ENCODE assay signal across 29 cellular contexts in genomic region chr7:151715661-151716338, GRCh38.
DNase-seq lines count a peak whose midpoint lies in the region; ATAC-seq, FAIRE-seq and TF ChIP-seq lines count a peak whose summit lies in the region.
"Had no signal": no experiment of that assay in that cellular context is flagged by ENCODE, and none has a peak within 500 bp of the region (broad histone marks: within the 10 kb centered on the region; RNA-seq: fewer than 3 reads in every experiment).

No MANE protein-coding gene starts in this region.

- H3K4me3 ChIP-seq in right atrium auricular region, result no peak overlapping the region
- no peak overlapping the region for H3K4me3 ChIP-seq in PC-3 (ENCODE audit: low read length)
- no peak overlapping the region for H3K4me3 ChIP-seq in CD8-positive, alpha-beta memory T cell (ENCODE audit: low read length)
- H3K4me3 ChIP-seq: dorsolateral prefrontal cortex, psoas muscle, SJSA1, spleen had no signal

- no peaks in the 10 kb centered on the region for H3K4me1 Mint-ChIP-seq in CD4-positive, alpha-beta T cell (ENCODE audit: low read depth)
- H3K4me1 Mint-ChIP-seq in CD8-positive, alpha-beta memory T cell, result no peaks in the 10 kb centered on the region

- no peaks in the 10 kb centered on the region for H3K9me2 ChIP-seq in PC-3 (replicated peaks; ENCODE audit: low read length)

- CTCF ChIA-PET in CD4-positive, alpha-beta T cell (lab: Charles Lee), result no interaction called here
- CTCF ChIA-PET in PC-3 (lab: Charles Lee), result interaction anchor here (0.6 kb wide), 1 partner anchor 350 kb away, joined by 4 read pairs; no protein-coding TSS in a partner anchor
- CTCF ChIA-PET in CD8-positive, alpha-beta memory T cell (lab: Charles Lee), result interaction anchor here (0.7 kb wide), 1 partner anchor 86 kb away, joined by 4 read pairs; no protein-coding TSS in a partner anchor

- H3K4me3 Mint-ChIP-seq in CD4-positive, alpha-beta T cell, result no peak overlapping the region
- no peak overlapping the region for H3K4me3 Mint-ChIP-seq in CD8-positive, alpha-beta memory T cell
- H3K4me3 Mint-ChIP-seq: activated CD4-positive, alpha-beta T cell treated with anti-CD3 and anti-CD28 coated beads, Interleukin-2, amount 10 ng/mL, durations not matched to agents 7 days and 5 days; HFFc6; stimulated activated naive CD8-positive, alpha-beta T cell treated with anti-CD3 and anti-CD28 coated beads, Interleukin-15, amount 100 ng/mL, for 72 hours; T-helper 17 cell had no signal

- H3K79me2 ChIP-seq in PC-3 (ENCODE audit: low read length), result no peaks in the 10 kb centered on the region

- no peaks in the 10 kb centered on the region for H3K9me3 ChIP-seq in CD4-positive, alpha-beta T cell (ENCODE audit: control insufficient read depth, low read length)
- H3K9me3 ChIP-seq in right atrium auricular region (no peaks in the 10 kb centered on the region), PC-3 (ENCODE audit: low read length) (no peaks in the 10 kb centered on the region)
- no peaks in the 10 kb centered on the region for H3K9me3 ChIP-seq in CD8-positive, alpha-beta memory T cell (ENCODE audit: low read length)
- H3K9me3 ChIP-seq: psoas muscle, SJSA1, spleen had no signal

- H3K36me3 Mint-ChIP-seq in CD4-positive, alpha-beta T cell (ENCODE audit: low read depth), result peaks cover 11% of the 10 kb centered on the region
- H3K36me3 Mint-ChIP-seq in CD8-positive, alpha-beta memory T cell, result peaks cover 0 to 17% (median 3%) of the 10 kb centered on the region in 3 donors

- intact Hi-C loops in CD4-positive, alpha-beta T cell (cut with DNase I, micrococcal nuclease), result loop anchor here in 1 of 2 experiments (10.0 kb wide), 1 partner anchor 59 kb away; no protein-coding TSS in a partner anchor
- intact Hi-C loops in PC-3 (cut with micrococcal nuclease), result no loop called here

- TF ChIP-seq CTCF in CD4-positive, alpha-beta T cell (IDR thresholded peaks at IDR 0.05), result no peak
- TF ChIP-seq CTCF in right atrium auricular region (IDR thresholded peaks at IDR 0.05), result no peak
- no peak for TF ChIP-seq CTCF in PC-3 (conservative IDR thresholded peaks at IDR 0.05; ENCODE audit: low read depth, low read length)

- peaks cover 11% of the 10 kb centered on the region for H3K36me3 ChIP-seq in right atrium auricular region
- no peaks in the 10 kb centered on the region for H3K36me3 ChIP-seq in PC-3 (ENCODE audit: low read depth, low read length)
- H3K36me3 ChIP-seq in CD8-positive, alpha-beta memory T cell (ENCODE audit: insufficient read depth, low read length), result no peaks in the 10 kb centered on the region

- no peak for TF ChIP-seq POLR2A in GM12892 (IDR thresholded peaks at IDR 0.05; ENCODE audit: low read depth, low read length)

- no peaks in the 10 kb centered on the region for H4K20me1 ChIP-seq in PC-3 (ENCODE audit: low read length)

- H3K4me1 ChIP-seq in right atrium auricular region, result peaks cover 0 to 77% of the 10 kb centered on the region in 2 donors
- no peaks in the 10 kb centered on the region for H3K4me1 ChIP-seq in PC-3 (ENCODE audit: insufficient read depth, low read length)
- H3K4me1 ChIP-seq in CD8-positive, alpha-beta memory T cell (ENCODE audit: insufficient read depth, low read length), result no peaks in the 10 kb centered on the region

- no peak overlapping the region for H3K27ac ChIP-seq in CD4-positive, alpha-beta T cell (ENCODE audit: low read depth, low read length)
- H3K27ac ChIP-seq in right atrium auricular region (peak overlapping the region; percentile 87 to 91), PC-3 (ENCODE audit: low read length) (no peak overlapping the region)
- no peak overlapping the region for H3K27ac ChIP-seq in CD8-positive, alpha-beta memory T cell (ENCODE audit: low read depth, low read length)
- H3K27ac ChIP-seq: dorsolateral prefrontal cortex, epithelial cell of prostate, psoas muscle, SJSA1, spleen, VCaP had no signal

- no peaks in the 10 kb centered on the region for H3K27me3 ChIP-seq in CD4-positive, alpha-beta T cell (ENCODE audit: control insufficient read depth, insufficient read depth, low read length)
- no peaks in the 10 kb centered on the region for H3K27me3 ChIP-seq in right atrium auricular region
- no peaks in the 10 kb centered on the region for H3K27me3 ChIP-seq in PC-3 (ENCODE audit: low read length)
- no peaks in the 10 kb centered on the region for H3K27me3 ChIP-seq in CD8-positive, alpha-beta memory T cell (ENCODE audit: insufficient read depth, low read length, poor library complexity, severe bottlenecking)
- H3K27me3 ChIP-seq: dorsolateral prefrontal cortex, SJSA1, spleen had no signal

- no peaks in the 10 kb centered on the region for H3K27me3 Mint-ChIP-seq in CD4-positive, alpha-beta T cell
- no peaks in the 10 kb centered on the region for H3K27me3 Mint-ChIP-seq in CD8-positive, alpha-beta memory T cell
- H3K27me3 Mint-ChIP-seq: activated CD4-positive, alpha-beta T cell treated with anti-CD3 and anti-CD28 coated beads, Interleukin-2, amount 10 ng/mL, durations not matched to agents 7 days and 5 days; stimulated activated naive CD8-positive, alpha-beta T cell treated with anti-CD3 and anti-CD28 coated beads, Interleukin-15, amount 100 ng/mL, for 72 hours; T-helper 17 cell had no signal

- no peak for ATAC-seq in CD4-positive, alpha-beta T cell (ENCODE audit: poor library complexity)
- ATAC-seq in HG03175 (IDR thresholded peaks at IDR 0.05; ENCODE audit: unreplicated experiment), result peak; percentile 58
- no peak for ATAC-seq in PC-3
- ATAC-seq: psoas muscle; stimulated activated naive CD8-positive, alpha-beta T cell treated with anti-CD3 and anti-CD28 coated beads, Interleukin-15, amount 100 ng/mL, for 72 hours; T-helper 17 cell had no signal

- BruUV-seq in PC-3 (replicated peaks; lab: Mats Ljungman, UMichigan), result no TSS peak

- H3K4me2 ChIP-seq in PC-3 (ENCODE audit: low read length), result no peak overlapping the region

- H3K9ac ChIP-seq in PC-3 (ENCODE audit: low read length), result no peak overlapping the region

- no peaks in the 10 kb centered on the region for H3F3A ChIP-seq in PC-3 (ENCODE audit: low read length, unreplicated experiment)

- POLR2A ChIA-PET in CD4-positive, alpha-beta T cell (lab: Charles Lee), result no interaction called here
- POLR2A ChIA-PET in PC-3 (lab: Charles Lee; ENCODE audit: unreplicated experiment), result no interaction called here
- POLR2A ChIA-PET in CD8-positive, alpha-beta memory T cell (lab: Charles Lee), result no interaction called here

- H2AFZ ChIP-seq in PC-3 (ENCODE audit: low read length), result no peak overlapping the region

- DNase-seq in CD4-positive, alpha-beta T cell, result no peak
- DNase-seq in right atrium auricular region (ENCODE audit: low spot score), result no peak
- peak; percentile 27 for DNase-seq in myocyte (ENCODE audit: low read depth)
- DNase-seq in activated T-cell treated with anti-CD3 and anti-CD28 coated beads for 4 hours, result no peak
- no peak for DNase-seq in PC-3
- DNase-seq in CD8-positive, alpha-beta memory T cell, result no peak
- DNase-seq in GM12892 (ENCODE audit: insufficient read length), result no peak
- DNase-seq: activated CD4-positive, alpha-beta T cell treated with anti-CD3 and anti-CD28 coated beads, Interleukin-2, amount 10 ng/mL, durations not matched to agents 7 days and 5 days; activated CD8-positive, alpha-beta memory T cell treated with anti-CD3 and anti-CD28 coated beads, Interleukin-2, amount 50 U/mL, for 48 hours; activated gamma-delta T cell; dorsolateral prefrontal cortex; foreskin fibroblast; HFFc6; hypothalamus; islet precursor cell; midbrain; MM.1S; NCI-H2227 treated with DMSO at 0.1 percent for 48 hours; spleen; stimulated activated CD4-positive, alpha-beta T cell treated with anti-CD3 and anti-CD28 coated beads, Interleukin-4, amount 100 ng/mL, for 24 hours; stimulated activated naive CD8-positive, alpha-beta T cell treated with anti-CD3 and anti-CD28 coated beads, Interleukin-15, amount 100 ng/mL, for 72 hours; T-helper 17 cell; trophoblast cell had no signal

- no peak for FAIRE-seq in GM12892 (lab: Jason Lieb, UNC)
- FAIRE-seq: bronchial epithelial cell had no signal

- H3K27ac Mint-ChIP-seq in CD4-positive, alpha-beta T cell, result peak overlapping the region; percentile 12
- peak overlapping the region in 1 of 8 donors; percentile 23 for H3K27ac Mint-ChIP-seq in CD8-positive, alpha-beta memory T cell
- H3K27ac Mint-ChIP-seq: activated CD4-positive, alpha-beta T cell treated with anti-CD3 and anti-CD28 coated beads, Interleukin-2, amount 10 ng/mL, durations not matched to agents 7 days and 5 days; HFFc6; T-helper 17 cell had no signal

- no peaks in the 10 kb centered on the region for H3K9me3 Mint-ChIP-seq in CD4-positive, alpha-beta T cell
- no peaks in the 10 kb centered on the region for H3K9me3 Mint-ChIP-seq in CD8-positive, alpha-beta memory T cell
- H3K9me3 Mint-ChIP-seq: activated CD4-positive, alpha-beta T cell treated with anti-CD3 and anti-CD28 coated beads, Interleukin-2, amount 10 ng/mL, durations not matched to agents 7 days and 5 days; HFFc6; stimulated activated naive CD8-positive, alpha-beta T cell treated with anti-CD3 and anti-CD28 coated beads, Interleukin-15, amount 100 ng/mL, for 72 hours had no signal

Comparison
In these comparisons a context has a peak if more than half of its experiments do, and no peak if none do; other contexts are left out.
1. H3K27ac ChIP-seq: peak in right atrium auricular region (2 of 2); none in CD4-positive, alpha-beta T cell (single experiment), PC-3 (single experiment) and CD8-positive, alpha-beta memory T cell (single experiment).